Comparison of ENCODE assay signal across 1 cellular context in genomic region chr14:100262545-100262944, GRCh38.
TF ChIP-seq lines count a peak whose summit lies in the region.

No MANE protein-coding gene starts in this region.

TF ChIP-seq in WTC11, 78 proteins besides CTCF, POLR2A, EP300 and RAD21 (continued from another document):
- TF ChIP-seq ZNF281 (CRISPR knock-in tag; IDR thresholded peaks at IDR 0.05) (no peak), MYBL2 (CRISPR knock-in tag; IDR thresholded peaks at IDR 0.05) (no peak), IRF2 (CRISPR knock-in tag; IDR thresholded peaks at IDR 0.05; ENCODE audit: borderline replicate concordance, low read depth) (no peak), SMAD3 (CRISPR knock-in tag; IDR thresholded peaks at IDR 0.05; ENCODE audit: borderline replicate concordance) (no peak), RELA (CRISPR knock-in tag; IDR thresholded peaks at IDR 0.05; ENCODE audit: borderline replicate concordance) (no peak), USF2 (CRISPR knock-in tag; IDR thresholded peaks at IDR 0.05) (no peak), ZNF671 (CRISPR knock-in tag; IDR thresholded peaks at IDR 0.05) (no peak)
